ENCODE assay signal across 8 cellular contexts in the genomic region with DNA sequence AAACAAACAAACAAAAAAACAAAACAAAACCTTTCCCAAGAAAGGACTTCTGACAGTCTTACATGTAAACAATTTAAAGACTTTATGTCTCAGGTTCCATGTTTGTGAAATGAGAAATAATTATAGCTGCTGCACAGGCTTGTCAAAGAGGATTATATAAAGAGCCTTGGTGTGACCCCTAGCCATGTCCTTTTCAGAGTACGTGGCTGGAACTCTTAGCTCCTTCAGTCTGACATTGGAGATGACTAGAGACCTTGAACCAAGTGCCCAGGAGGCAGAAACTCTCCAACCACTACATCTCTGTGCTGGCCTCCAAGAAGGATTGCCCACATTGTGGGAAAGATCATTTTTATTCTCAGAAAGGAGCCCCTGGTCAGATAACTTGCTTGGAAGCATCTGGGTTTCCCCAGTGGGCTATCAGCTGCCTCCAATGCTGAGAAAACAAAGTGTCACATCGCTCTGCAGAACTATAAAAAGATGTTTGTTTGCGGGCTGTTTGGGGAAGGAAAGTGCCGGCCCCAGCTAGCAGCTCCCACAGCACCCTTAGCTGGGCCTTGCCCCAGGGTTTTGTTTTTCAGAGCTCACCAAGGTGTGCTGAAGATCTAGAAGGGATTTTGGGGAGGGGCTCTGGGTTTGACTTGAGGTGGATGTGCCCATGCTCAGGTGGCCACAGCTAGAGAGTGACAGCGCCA. TPM values are rescaled to one million over a fixed set of nuclear protein-coding genes. Genes with fewer than 3 reads are reported as not detected.
A peak's percentile ranks its signal among the peaks of the same experiment; 100 is the strongest.
DNase-seq lines count a peak whose midpoint lies in the region; ATAC-seq and TF ChIP-seq lines count a peak whose summit lies in the region.
"Not testable (repeated sequence)": the region's sequence is repeated elsewhere in the genome, so short reads cannot be mapped to it uniquely, and the experiment has no call there.

No MANE protein-coding gene starts in this region.

- H3K79me2 ChIP-seq in HCT116 (ENCODE audit: insufficient read depth, low read length); OCI-LY1 (ENCODE audit: insufficient read depth, low read length): not testable (repeated sequence)

- not testable (repeated sequence) for TF ChIP-seq POLR2A in HCT116 (IDR thresholded peaks at IDR 0.05; ENCODE audit: borderline replicate concordance, extremely low read depth, insufficient read depth, insufficient read length); adrenal gland (IDR thresholded peaks at IDR 0.05)

- POLR2A ChIA-PET in AG04450 (lab: Yijun Ruan, JAX), result not testable (repeated sequence)
- POLR2A ChIA-PET in HCT116 (lab: Charles Lee), result interaction anchor here (0.5 kb wide), 1 partner anchor 40 kb away, joined by 4 read pairs; no protein-coding TSS in a partner anchor
- POLR2A ChIA-PET in activated CD8-positive, alpha-beta T cell treated with anti-CD3 and anti-CD28 coated beads for 36 hours (lab: Charles Lee), result interaction anchor here (0.6 to 0.7 kb wide), 3 partner anchors 18 to 114 kb away, joined by 3 read pairs; no protein-coding TSS in a partner anchor

- not testable (repeated sequence) for H3K36me3 Mint-ChIP-seq in activated CD8-positive, alpha-beta T cell treated with anti-CD3 and anti-CD28 coated beads for 36 hours (ENCODE audit: low read depth); memory B cell

- H3K9me2 ChIP-seq in HCT116 (ENCODE audit: insufficient read depth); OCI-LY1 (ENCODE audit: low read depth, low read length): not testable (repeated sequence)

- H3K9me3 Mint-ChIP-seq in activated CD8-positive, alpha-beta T cell treated with anti-CD3 and anti-CD28 coated beads for 36 hours; memory B cell: not testable (repeated sequence)

- CTCF ChIA-PET in AG04450 (lab: Charles Lee); HCT116 (lab: Charles Lee); activated CD8-positive, alpha-beta T cell treated with anti-CD3 and anti-CD28 coated beads for 36 hours (lab: Charles Lee): not testable (repeated sequence)

- peak overlapping the region; percentile 64 for H3K4me2 ChIP-seq in HCT116 (ENCODE audit: low read length)
- H3K4me2 ChIP-seq in OCI-LY1 (ENCODE audit: low read length), result not testable (repeated sequence)

- RAD21 ChIA-PET in HCT116 (lab: Charles Lee; ENCODE audit: low non-redundant PET in 1 of 2, low total read pairs in 2 of 2, uncharacterized antibody in 2 of 2, unreplicated experiment in 2 of 2), result not testable (repeated sequence)

- BruUV-seq in HCT116 (replicated peaks; lab: Mats Ljungman, UMichigan), result not testable (repeated sequence)

- not testable (repeated sequence) for H3K4me3 ChIP-seq in AG04450 (ENCODE audit: low read depth, low read length); HCT116 (replicated peaks in 1 of 2; ENCODE audit: low read depth in 1 of 2, low read length in 2 of 2); OCI-LY1 (ENCODE audit: low read depth, low read length, poor library complexity, severe bottlenecking); adrenal gland

- H3K27me3 Mint-ChIP-seq in activated CD8-positive, alpha-beta T cell treated with anti-CD3 and anti-CD28 coated beads for 36 hours; memory B cell: not testable (repeated sequence)

- not testable (repeated sequence) for H3K9ac ChIP-seq in HCT116 (ENCODE audit: low read length); OCI-LY1 (ENCODE audit: low read length)

- not testable (repeated sequence) for DNase-seq in AG04450 (ENCODE audit: low read depth, low spot score); HCT116 (ENCODE audit: low read depth, low spot score); activated CD8-positive, alpha-beta T cell treated with anti-CD3 and anti-CD28 coated beads for 36 hours; Right ventricle myocardium superior; memory B cell (ENCODE audit: low spot score in 2 of 2); substantia nigra (lab: John Stamatoyannopoulos, UW)
- DNase-seq in adrenal gland, result peak in 1 of 7 donors; percentile 17

- ATAC-seq in HCT116 (peak; percentile 47; the same call in 1 of the 2 replicates), Right ventricle myocardium superior (ENCODE audit: poor library complexity) (peak; percentile 42), memory B cell (ENCODE audit: low read depth) (peak; percentile 52)
- peak; percentile 14 for ATAC-seq in activated CD8-positive, alpha-beta T cell treated with anti-CD3 and anti-CD28 coated beads for 36 hours

- not testable (repeated sequence) for TF ChIP-seq RAD21 in HCT116 (IDR thresholded peaks at IDR 0.05; ENCODE audit: low read depth)

- intact Hi-C loops in HCT116 (cut with micrococcal nuclease); activated CD8-positive, alpha-beta T cell treated with anti-CD3 and anti-CD28 coated beads for 36 hours (cut with micrococcal nuclease); adrenal gland (cut with DNase I); Right ventricle myocardium superior (cut with DNase I): not testable (repeated sequence)

- not testable (repeated sequence) for TF ChIP-seq CTCF in AG04450 (IDR thresholded peaks at IDR 0.05; ENCODE audit: low read depth, low read length); HCT116 (IDR thresholded peaks at IDR 0.05 in 2 of 3, conservative IDR thresholded peaks at IDR 0.05 in 1 of 3; ENCODE audit: borderline replicate concordance in 1 of 3, insufficient read depth in 1 of 3, low read depth in 2 of 3, low read length in 2 of 3); OCI-LY1 (IDR thresholded peaks at IDR 0.05; ENCODE audit: low read length); activated CD8-positive, alpha-beta T cell treated with anti-CD3 and anti-CD28 coated beads for 36 hours (IDR thresholded peaks at IDR 0.05); adrenal gland (IDR thresholded peaks at IDR 0.05)

- not testable (repeated sequence) for H2AFZ ChIP-seq in HCT116 (ENCODE audit: low read depth, low read length, poor library complexity, severe bottlenecking); OCI-LY1 (ENCODE audit: low read length)

- not testable (repeated sequence) for H3K9me3 ChIP-seq in AG04450 (ENCODE audit: control insufficient read depth, insufficient read depth, low read length); HCT116 (ENCODE audit: control insufficient read depth in 1 of 2, insufficient read depth in 1 of 2, low read depth in 1 of 2, low read length in 2 of 2); OCI-LY1 (ENCODE audit: low read length); adrenal gland (replicated peaks in 1 of 3)

- not testable (repeated sequence) for H3K36me3 ChIP-seq in HCT116 (ENCODE audit: control insufficient read depth in 1 of 2, insufficient read depth in 2 of 2, low read length in 2 of 2); OCI-LY1 (ENCODE audit: insufficient read depth, low read length); adrenal gland (replicated peaks in 1 of 2)

- not testable (repeated sequence) for H3K4me1 Mint-ChIP-seq in activated CD8-positive, alpha-beta T cell treated with anti-CD3 and anti-CD28 coated beads for 36 hours (ENCODE audit: low read depth); memory B cell

- not testable (repeated sequence) for H3K27me3 ChIP-seq in AG04450 (ENCODE audit: control insufficient read depth, insufficient read depth, low read length); HCT116 (ENCODE audit: insufficient read depth, low read length); OCI-LY1 (ENCODE audit: insufficient read depth, low read length); adrenal gland

- not testable (repeated sequence) for H3F3A ChIP-seq in OCI-LY1 (ENCODE audit: insufficient read depth, low read length)

- H3K27ac Mint-ChIP-seq in activated CD8-positive, alpha-beta T cell treated with anti-CD3 and anti-CD28 coated beads for 36 hours; memory B cell: not testable (repeated sequence)

- H3K4me3 Mint-ChIP-seq in activated CD8-positive, alpha-beta T cell treated with anti-CD3 and anti-CD28 coated beads for 36 hours; memory B cell: not testable (repeated sequence)

- peak overlapping the region; percentile 61 for H3K27ac ChIP-seq in AG04450 (ENCODE audit: low read depth, low read length)
- peak overlapping the region; percentile 51; the same call in 1 of the 2 replicates for H3K27ac ChIP-seq in HCT116 (ENCODE audit: low read depth, low read length)
- H3K27ac ChIP-seq in OCI-LY1 (ENCODE audit: low read depth, low read length, poor library complexity, severe bottlenecking), result peak overlapping the region; percentile 43
- H3K27ac ChIP-seq in adrenal gland, result peak overlapping the region in 3 of 5 donors; percentile 59 to 88 (median 64)
- peak overlapping the region; percentile 35 for H3K27ac ChIP-seq in substantia nigra (ENCODE audit: low read depth, low read length, poor library complexity, severe bottlenecking)

- not testable (repeated sequence) for H3K4me1 ChIP-seq in HCT116 (ENCODE audit: control insufficient read depth in 1 of 2, insufficient read depth in 2 of 2, low read length in 2 of 2); OCI-LY1 (ENCODE audit: insufficient read depth, low read length, severe bottlenecking); adrenal gland (replicated peaks in 1 of 2)

- H4K20me1 ChIP-seq in HCT116 (ENCODE audit: insufficient read depth); OCI-LY1 (ENCODE audit: insufficient read depth, low read length): not testable (repeated sequence)

- WGBS in adrenal gland, 4 donors, result 31 to 69% (median 68%) methylated on average over 2 to 3 of the region's 5 CpGs; no CpG with 5 or more reads in 1 of the 4 donors

RNA-seq across cellular contexts. Expression of gene KCTD7, which starts 43.9 kb away (rescaled TPM):
- 14.7 and 14.8 TPM in 2 replicates for polyA plus RNA-seq in AG04450 (2011; rRNA removed)
- 13.4 and 17.1 TPM in 2 replicates for polyA minus RNA-seq in AG04450 (2011; rRNA and poly(A)+ RNA removed)
- 3.9 TPM for total RNA-seq in HCT116 (2021; ENCODE audit: unreplicated experiment)
- polyA plus RNA-seq in HCT116 (2012), result 1.9 and 2.6 TPM in 2 replicates
- total RNA-seq in activated CD8-positive, alpha-beta T cell treated with anti-CD3 and anti-CD28 coated beads for 36 hours, result 1 to 10 TPM; 4.8 to 5.4 TPM
- total RNA-seq in adrenal gland, result 10 to 100 TPM; 10.2 to 25.0 (median 16.5) TPM
- polyA plus RNA-seq in adrenal gland, result 10 to 100 TPM in 1 of 3 donors, 1 to 10 TPM in 2; 4.9 to 17.9 (median 6.0) TPM
- total RNA-seq in Right ventricle myocardium superior, result 8.0 TPM
